1 cellular context compared by ENCODE assay signal in the genomic region with DNA sequence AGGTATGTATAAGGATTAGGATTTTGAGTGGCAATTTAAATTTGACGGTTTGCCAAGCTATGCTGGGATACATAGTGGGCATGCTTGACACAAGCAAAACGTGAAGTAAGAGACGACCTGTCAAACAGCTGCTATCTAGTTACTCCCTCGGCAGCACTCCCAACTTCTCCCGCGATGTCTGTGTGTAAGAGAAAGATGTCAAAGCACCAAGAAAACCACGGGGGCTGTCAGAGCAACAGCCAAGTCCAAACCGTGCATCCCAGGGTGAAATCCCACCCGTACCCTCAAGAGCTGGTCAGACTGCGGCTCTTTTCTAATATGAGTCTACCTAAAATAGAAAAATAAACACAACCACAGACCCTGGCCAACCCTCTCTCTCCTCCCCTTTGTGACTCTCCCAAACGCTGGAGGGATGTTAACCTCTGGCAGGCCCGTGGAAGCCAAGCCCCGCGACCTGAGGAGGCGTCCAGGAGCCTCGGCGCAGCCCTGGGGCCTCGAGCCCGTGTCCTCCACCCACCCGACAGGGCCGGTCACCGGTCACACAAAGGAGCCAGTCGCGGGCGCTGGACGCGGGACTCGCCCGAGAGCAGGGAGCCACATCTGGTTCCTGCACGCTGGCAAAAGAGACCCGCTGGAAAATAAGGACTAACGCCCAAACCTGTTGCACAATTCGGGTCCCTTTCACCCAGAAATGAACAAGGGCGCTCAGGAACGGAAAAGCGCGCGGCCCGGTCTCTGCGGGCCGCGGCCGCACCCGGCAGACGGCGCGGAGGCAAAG.
TF ChIP-seq lines count a peak whose summit lies in the region.

No MANE protein-coding gene starts in this region.

TF ChIP-seq in K562, 482 proteins besides CTCF, POLR2A, EP300 and RAD21 (continued from another document and continues in another):
- TF ChIP-seq, protein P1, sequence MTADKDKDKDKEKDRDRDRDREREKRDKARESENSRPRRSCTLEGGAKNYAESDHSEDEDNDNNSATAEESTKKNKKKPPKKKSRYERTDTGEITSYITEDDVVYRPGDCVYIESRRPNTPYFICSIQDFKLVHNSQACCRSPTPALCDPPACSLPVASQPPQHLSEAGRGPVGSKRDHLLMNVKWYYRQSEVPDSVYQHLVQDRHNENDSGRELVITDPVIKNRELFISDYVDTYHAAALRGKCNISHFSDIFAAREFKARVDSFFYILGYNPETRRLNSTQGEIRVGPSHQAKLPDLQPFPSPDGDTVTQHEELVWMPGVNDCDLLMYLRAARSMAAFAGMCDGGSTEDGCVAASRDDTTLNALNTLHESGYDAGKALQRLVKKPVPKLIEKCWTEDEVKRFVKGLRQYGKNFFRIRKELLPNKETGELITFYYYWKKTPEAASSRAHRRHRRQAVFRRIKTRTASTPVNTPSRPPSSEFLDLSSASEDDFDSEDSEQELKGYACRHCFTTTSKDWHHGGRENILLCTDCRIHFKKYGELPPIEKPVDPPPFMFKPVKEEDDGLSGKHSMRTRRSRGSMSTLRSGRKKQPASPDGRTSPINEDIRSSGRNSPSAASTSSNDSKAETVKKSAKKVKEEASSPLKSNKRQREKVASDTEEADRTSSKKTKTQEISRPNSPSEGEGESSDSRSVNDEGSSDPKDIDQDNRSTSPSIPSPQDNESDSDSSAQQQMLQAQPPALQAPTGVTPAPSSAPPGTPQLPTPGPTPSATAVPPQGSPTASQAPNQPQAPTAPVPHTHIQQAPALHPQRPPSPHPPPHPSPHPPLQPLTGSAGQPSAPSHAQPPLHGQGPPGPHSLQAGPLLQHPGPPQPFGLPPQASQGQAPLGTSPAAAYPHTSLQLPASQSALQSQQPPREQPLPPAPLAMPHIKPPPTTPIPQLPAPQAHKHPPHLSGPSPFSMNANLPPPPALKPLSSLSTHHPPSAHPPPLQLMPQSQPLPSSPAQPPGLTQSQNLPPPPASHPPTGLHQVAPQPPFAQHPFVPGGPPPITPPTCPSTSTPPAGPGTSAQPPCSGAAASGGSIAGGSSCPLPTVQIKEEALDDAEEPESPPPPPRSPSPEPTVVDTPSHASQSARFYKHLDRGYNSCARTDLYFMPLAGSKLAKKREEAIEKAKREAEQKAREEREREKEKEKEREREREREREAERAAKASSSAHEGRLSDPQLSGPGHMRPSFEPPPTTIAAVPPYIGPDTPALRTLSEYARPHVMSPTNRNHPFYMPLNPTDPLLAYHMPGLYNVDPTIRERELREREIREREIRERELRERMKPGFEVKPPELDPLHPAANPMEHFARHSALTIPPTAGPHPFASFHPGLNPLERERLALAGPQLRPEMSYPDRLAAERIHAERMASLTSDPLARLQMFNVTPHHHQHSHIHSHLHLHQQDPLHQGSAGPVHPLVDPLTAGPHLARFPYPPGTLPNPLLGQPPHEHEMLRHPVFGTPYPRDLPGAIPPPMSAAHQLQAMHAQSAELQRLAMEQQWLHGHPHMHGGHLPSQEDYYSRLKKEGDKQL (CRISPR knock-in tag; IDR thresholded peaks at IDR 0.05; ENCODE audit: borderline replicate concordance) = no peak
- TF ChIP-seq PHF20 (IDR thresholded peaks at IDR 0.05; ENCODE audit: partially characterized antibody) (no peak), ZNF696 (CRISPR knock-in tag; conservative IDR thresholded peaks at IDR 0.05) (no peak), MCM5 (IDR thresholded peaks at IDR 0.05; ENCODE audit: low read depth) (no peak), RCOR1 (IDR thresholded peaks at IDR 0.05; ENCODE audit: borderline replicate concordance in 1 of 2, low read depth in 2 of 2, low read length in 2 of 2) (no peak), HOXB6 (CRISPR knock-in tag; IDR thresholded peaks at IDR 0.05; ENCODE audit: borderline replicate concordance) (no peak), SRF (CRISPR knock-in tag; IDR thresholded peaks at IDR 0.05) (no peak), SIRT6 (IDR thresholded peaks at IDR 0.05; ENCODE audit: low read depth, low read length) (no peak), ESRRA (IDR thresholded peaks at IDR 0.05; ENCODE audit: borderline replicate concordance, low read depth) (no peak), PML (IDR thresholded peaks at IDR 0.05; ENCODE audit: low read length) (no peak), IRF2 (CRISPR knock-in tag; IDR thresholded peaks at IDR 0.05) (no peak), ILK (tag; IDR thresholded peaks at IDR 0.05; ENCODE audit: borderline replicate concordance, low read depth) (no peak), MTF1 (CRISPR knock-in tag; IDR thresholded peaks at IDR 0.05; ENCODE audit: borderline replicate concordance) (no peak), TEAD4 (IDR thresholded peaks at IDR 0.05; ENCODE audit: low read length) (no peak), TEAD4 (CRISPR knock-in tag; IDR thresholded peaks at IDR 0.05; ENCODE audit: borderline replicate concordance) (no peak), BCL6 (CRISPR knock-in tag; IDR thresholded peaks at IDR 0.05) (no peak), ZNF79 (CRISPR knock-in tag; IDR thresholded peaks at IDR 0.05; ENCODE audit: low read depth) (no peak), TAF9B (IDR thresholded peaks at IDR 0.05; ENCODE audit: partially characterized antibody) (no peak), RBFOX2 (IDR thresholded peaks at IDR 0.05; ENCODE audit: low read depth, low read length) (peak; percentile 45), CHCHD3 (CRISPR knock-in tag; IDR thresholded peaks at IDR 0.05) (no peak), KDM5B (IDR thresholded peaks at IDR 0.05; ENCODE audit: insufficient replicate concordance, low read depth, low read length) (peak; percentile 18), ZNF507 (tag; conservative IDR thresholded peaks at IDR 0.05) (no peak), PHF8 (IDR thresholded peaks at IDR 0.05; ENCODE audit: borderline replicate concordance, low read length) (peak; percentile 7; the same call in 1 of the 2 replicates), ZSCAN29 (IDR thresholded peaks at IDR 0.05) (no peak), ZNF133 (CRISPR knock-in tag; IDR thresholded peaks at IDR 0.05) (no peak), PRMT5 (CRISPR knock-in tag; IDR thresholded peaks at IDR 0.05) (no peak), CBFB (CRISPR knock-in tag; IDR thresholded peaks at IDR 0.05) (0 out of 2 replicates have a peak, but pooled peaks have one; percentile 30), TOE1 (IDR thresholded peaks at IDR 0.05; ENCODE audit: borderline replicate concordance) (no peak), TOE1 (CRISPR knock-in tag; IDR thresholded peaks at IDR 0.05; ENCODE audit: borderline replicate concordance, low read depth) (no peak), ZFX (CRISPR knock-in tag; IDR thresholded peaks at IDR 0.05) (peak; percentile 39), FOXJ3 (CRISPR knock-in tag; IDR thresholded peaks at IDR 0.05) (no peak), ZNF12 (CRISPR knock-in tag; IDR thresholded peaks at IDR 0.05) (no peak), TAF15 (IDR thresholded peaks at IDR 0.05; ENCODE audit: low read depth, low read length) (no peak), POLR3G (IDR thresholded peaks at IDR 0.05; ENCODE audit: extremely low read depth, insufficient read length, insufficient replicate concordance) (no peak), ZNF780A (CRISPR knock-in tag; IDR thresholded peaks at IDR 0.05) (no peak), CC2D1A (IDR thresholded peaks at IDR 0.05) (no peak), MTA1 (IDR thresholded peaks at IDR 0.05; ENCODE audit: borderline replicate concordance) (no peak), TAF7 (tag; IDR thresholded peaks at IDR 0.05) (no peak), POLR2B (IDR thresholded peaks at IDR 0.05; ENCODE audit: low read depth, partially characterized antibody) (no peak), ZNF778 (CRISPR knock-in tag; IDR thresholded peaks at IDR 0.05) (no peak), ARHGAP35 (IDR thresholded peaks at IDR 0.05; ENCODE audit: partially characterized antibody) (no peak), KLF13 (tag; IDR thresholded peaks at IDR 0.05; ENCODE audit: borderline replicate concordance, low read depth) (no peak), IFI16 (CRISPR knock-in tag; IDR thresholded peaks at IDR 0.05) (no peak), KDM2B (CRISPR knock-in tag; IDR thresholded peaks at IDR 0.05) (0 out of 2 replicates have a peak, but pooled peaks have one; percentile 15)
- TF ChIP-seq, protein P2, sequence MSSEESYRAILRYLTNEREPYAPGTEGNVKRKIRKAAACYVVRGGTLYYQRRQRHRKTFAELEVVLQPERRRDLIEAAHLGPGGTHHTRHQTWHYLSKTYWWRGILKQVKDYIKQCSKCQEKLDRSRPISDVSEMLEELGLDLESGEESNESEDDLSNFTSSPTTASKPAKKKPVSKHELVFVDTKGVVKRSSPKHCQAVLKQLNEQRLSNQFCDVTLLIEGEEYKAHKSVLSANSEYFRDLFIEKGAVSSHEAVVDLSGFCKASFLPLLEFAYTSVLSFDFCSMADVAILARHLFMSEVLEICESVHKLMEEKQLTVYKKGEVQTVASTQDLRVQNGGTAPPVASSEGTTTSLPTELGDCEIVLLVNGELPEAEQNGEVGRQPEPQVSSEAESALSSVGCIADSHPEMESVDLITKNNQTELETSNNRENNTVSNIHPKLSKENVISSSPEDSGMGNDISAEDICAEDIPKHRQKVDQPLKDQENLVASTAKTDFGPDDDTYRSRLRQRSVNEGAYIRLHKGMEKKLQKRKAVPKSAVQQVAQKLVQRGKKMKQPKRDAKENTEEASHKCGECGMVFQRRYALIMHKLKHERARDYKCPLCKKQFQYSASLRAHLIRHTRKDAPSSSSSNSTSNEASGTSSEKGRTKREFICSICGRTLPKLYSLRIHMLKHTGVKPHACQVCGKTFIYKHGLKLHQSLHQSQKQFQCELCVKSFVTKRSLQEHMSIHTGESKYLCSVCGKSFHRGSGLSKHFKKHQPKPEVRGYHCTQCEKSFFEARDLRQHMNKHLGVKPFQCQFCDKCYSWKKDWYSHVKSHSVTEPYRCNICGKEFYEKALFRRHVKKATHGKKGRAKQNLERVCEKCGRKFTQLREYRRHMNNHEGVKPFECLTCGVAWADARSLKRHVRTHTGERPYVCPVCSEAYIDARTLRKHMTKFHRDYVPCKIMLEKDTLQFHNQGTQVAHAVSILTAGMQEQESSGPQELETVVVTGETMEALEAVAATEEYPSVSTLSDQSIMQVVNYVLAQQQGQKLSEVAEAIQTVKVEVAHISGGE (CRISPR knock-in tag; IDR thresholded peaks at IDR 0.05) = no peak
- TF ChIP-seq, protein P3, sequence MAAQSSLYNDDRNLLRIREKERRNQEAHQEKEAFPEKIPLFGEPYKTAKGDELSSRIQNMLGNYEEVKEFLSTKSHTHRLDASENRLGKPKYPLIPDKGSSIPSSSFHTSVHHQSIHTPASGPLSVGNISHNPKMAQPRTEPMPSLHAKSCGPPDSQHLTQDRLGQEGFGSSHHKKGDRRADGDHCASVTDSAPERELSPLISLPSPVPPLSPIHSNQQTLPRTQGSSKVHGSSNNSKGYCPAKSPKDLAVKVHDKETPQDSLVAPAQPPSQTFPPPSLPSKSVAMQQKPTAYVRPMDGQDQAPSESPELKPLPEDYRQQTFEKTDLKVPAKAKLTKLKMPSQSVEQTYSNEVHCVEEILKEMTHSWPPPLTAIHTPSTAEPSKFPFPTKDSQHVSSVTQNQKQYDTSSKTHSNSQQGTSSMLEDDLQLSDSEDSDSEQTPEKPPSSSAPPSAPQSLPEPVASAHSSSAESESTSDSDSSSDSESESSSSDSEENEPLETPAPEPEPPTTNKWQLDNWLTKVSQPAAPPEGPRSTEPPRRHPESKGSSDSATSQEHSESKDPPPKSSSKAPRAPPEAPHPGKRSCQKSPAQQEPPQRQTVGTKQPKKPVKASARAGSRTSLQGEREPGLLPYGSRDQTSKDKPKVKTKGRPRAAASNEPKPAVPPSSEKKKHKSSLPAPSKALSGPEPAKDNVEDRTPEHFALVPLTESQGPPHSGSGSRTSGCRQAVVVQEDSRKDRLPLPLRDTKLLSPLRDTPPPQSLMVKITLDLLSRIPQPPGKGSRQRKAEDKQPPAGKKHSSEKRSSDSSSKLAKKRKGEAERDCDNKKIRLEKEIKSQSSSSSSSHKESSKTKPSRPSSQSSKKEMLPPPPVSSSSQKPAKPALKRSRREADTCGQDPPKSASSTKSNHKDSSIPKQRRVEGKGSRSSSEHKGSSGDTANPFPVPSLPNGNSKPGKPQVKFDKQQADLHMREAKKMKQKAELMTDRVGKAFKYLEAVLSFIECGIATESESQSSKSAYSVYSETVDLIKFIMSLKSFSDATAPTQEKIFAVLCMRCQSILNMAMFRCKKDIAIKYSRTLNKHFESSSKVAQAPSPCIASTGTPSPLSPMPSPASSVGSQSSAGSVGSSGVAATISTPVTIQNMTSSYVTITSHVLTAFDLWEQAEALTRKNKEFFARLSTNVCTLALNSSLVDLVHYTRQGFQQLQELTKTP (IDR thresholded peaks at IDR 0.05; ENCODE audit: low read depth in 1 of 2, partially characterized antibody in 2 of 2) = no peak
- TF ChIP-seq, protein P4, sequence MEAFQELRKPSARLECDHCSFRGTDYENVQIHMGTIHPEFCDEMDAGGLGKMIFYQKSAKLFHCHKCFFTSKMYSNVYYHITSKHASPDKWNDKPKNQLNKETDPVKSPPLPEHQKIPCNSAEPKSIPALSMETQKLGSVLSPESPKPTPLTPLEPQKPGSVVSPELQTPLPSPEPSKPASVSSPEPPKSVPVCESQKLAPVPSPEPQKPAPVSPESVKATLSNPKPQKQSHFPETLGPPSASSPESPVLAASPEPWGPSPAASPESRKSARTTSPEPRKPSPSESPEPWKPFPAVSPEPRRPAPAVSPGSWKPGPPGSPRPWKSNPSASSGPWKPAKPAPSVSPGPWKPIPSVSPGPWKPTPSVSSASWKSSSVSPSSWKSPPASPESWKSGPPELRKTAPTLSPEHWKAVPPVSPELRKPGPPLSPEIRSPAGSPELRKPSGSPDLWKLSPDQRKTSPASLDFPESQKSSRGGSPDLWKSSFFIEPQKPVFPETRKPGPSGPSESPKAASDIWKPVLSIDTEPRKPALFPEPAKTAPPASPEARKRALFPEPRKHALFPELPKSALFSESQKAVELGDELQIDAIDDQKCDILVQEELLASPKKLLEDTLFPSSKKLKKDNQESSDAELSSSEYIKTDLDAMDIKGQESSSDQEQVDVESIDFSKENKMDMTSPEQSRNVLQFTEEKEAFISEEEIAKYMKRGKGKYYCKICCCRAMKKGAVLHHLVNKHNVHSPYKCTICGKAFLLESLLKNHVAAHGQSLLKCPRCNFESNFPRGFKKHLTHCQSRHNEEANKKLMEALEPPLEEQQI (IDR thresholded peaks at IDR 0.05) = no peak
- TF ChIP-seq, protein P5, sequence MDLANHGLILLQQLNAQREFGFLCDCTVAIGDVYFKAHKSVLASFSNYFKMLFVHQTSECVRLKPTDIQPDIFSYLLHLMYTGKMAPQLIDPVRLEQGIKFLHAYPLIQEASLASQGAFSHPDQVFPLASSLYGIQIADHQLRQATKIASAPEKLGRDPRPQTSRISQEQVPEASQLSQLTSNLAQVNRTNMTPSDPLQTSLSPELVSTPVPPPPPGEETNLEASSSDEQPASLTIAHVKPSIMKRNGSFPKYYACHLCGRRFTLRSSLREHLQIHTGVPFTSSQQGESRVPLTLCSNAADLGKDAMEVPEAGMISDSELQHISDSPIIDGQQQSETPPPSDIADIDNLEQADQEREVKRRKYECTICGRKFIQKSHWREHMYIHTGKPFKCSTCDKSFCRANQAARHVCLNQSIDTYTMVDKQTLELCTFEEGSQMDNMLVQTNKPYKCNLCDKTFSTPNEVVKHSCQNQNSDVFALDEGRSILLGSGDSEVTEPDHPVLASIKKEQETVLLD (IDR thresholded peaks at IDR 0.05) = no peak
